In genomic region chr17:47253541-47254402, GRCh38 we compare ENCODE assay signal across 8 cellular contexts. TPM values are rescaled to one million over a fixed set of nuclear protein-coding genes. Genes with fewer than 3 reads are reported as not detected.
A peak's percentile ranks its signal among the peaks of the same experiment; 100 is the strongest.
DNase-seq lines count a peak whose midpoint lies in the region; ATAC-seq, FAIRE-seq and TF ChIP-seq lines count a peak whose summit lies in the region.

ITGB3 (plus strand) TSS chr17:47253827; CDS start chr17:47253862, 35 bp downstream.

- no peak within 1 kb of the TSS; the same call in none of the 2 replicates for H3K18ac ChIP-seq in H1 (ENCODE audit: extremely low read depth, low read length)

- CTCF ChIA-PET in H1 (lab: Charles Lee; ENCODE audit: partially characterized antibody), result interaction anchor here (0.6 to 1.7 kb wide), 6 partner anchors 10 to 132 kb away, joined by 3 read pairs; no protein-coding TSS in a partner anchor

- no peaks in the 10 kb centered on the region for H3K79me1 ChIP-seq in H1 (ENCODE audit: low read depth, low read length)

- no peak within 1 kb of the TSS for H4K91ac ChIP-seq in H1 (replicated peaks; ENCODE audit: insufficient read length, low read length)

- H3K4me3 Mint-ChIP-seq in mesothelial cell of epicardium, result peak within 1 kb of the TSS; percentile 78

- H2AK5ac ChIP-seq in H1 (ENCODE audit: low read depth, low read length), result no peak within 1 kb of the TSS

- peak within 1 kb of the TSS in 1 of 4 experiments; percentile 52; a peak in 1 of 7 replicates for H3K9ac ChIP-seq in H1 (replicated peaks in 1 of 4; ENCODE audit: extremely low read depth in 1 of 4, low read depth in 3 of 4, low read length in 3 of 4)

- H3K4me3 ChIP-seq in H1 (ENCODE audit: extremely low read depth in 1 of 4, insufficient read depth in 2 of 4, low read depth in 3 of 4, low read length in 4 of 4), result peak within 1 kb of the TSS; percentile 60 to 76 (median 67)

- H3K4me1 Mint-ChIP-seq in mesothelial cell of epicardium, result peaks cover 8% of the 10 kb centered on the region

- peak within 1 kb of the TSS; percentile 82 to 90 for H3K4me2 ChIP-seq in H1 (ENCODE audit: insufficient read depth in 1 of 2, low read depth in 2 of 2, low read length in 2 of 2)

- POLR2A ChIA-PET in H1 (lab: Charles Lee; ENCODE audit: partially characterized antibody), result interaction anchor here (0.9 kb wide), 1 partner anchor 59 kb away, joined by 3 read pairs; no protein-coding TSS in a partner anchor

- no peak within 1 kb of the TSS for H2BK5ac ChIP-seq in H1 (ENCODE audit: low read depth, low read length)

- no peak for TF ChIP-seq EP300 in H1 (IDR thresholded peaks at IDR 0.05; ENCODE audit: borderline replicate concordance in 1 of 2, low read depth in 2 of 2, low read length in 2 of 2)

- H3K4me1 ChIP-seq in H1 (replicated peaks in 1 of 4; ENCODE audit: control insufficient read depth in 3 of 4, insufficient read depth in 4 of 4, low read length in 3 of 4), result peaks cover 0 to 11% (median 7%) of the 10 kb centered on the region in 4 experiments; a peak in 6 of 7 replicates

- no peaks in the 10 kb centered on the region for H3K79me2 ChIP-seq in H1 (ENCODE audit: control insufficient read depth in 1 of 2, insufficient read depth in 2 of 2, low read length in 2 of 2)

- peaks cover 72% of the 10 kb centered on the region for H3K27me3 Mint-ChIP-seq in mesothelial cell of epicardium (ENCODE audit: low read depth)

- peaks cover 0 to 2% of the 10 kb centered on the region in 2 experiments for H4K20me1 ChIP-seq in H1 (replicated peaks in 1 of 2; ENCODE audit: control insufficient read depth in 1 of 2, insufficient read depth in 2 of 2, low read length in 2 of 2)

- H4K5ac ChIP-seq in H1 (ENCODE audit: insufficient read length, low read depth, low read length), result no peak within 1 kb of the TSS

- H3K23me2 ChIP-seq in H1 (ENCODE audit: low read depth, low read length), result peaks cover 11% of the 10 kb centered on the region; the same call in 1 of the 2 replicates

- H3K27ac ChIP-seq in 22Rv1, result no peak within 1 kb of the TSS
- no peak within 1 kb of the TSS for H3K27ac ChIP-seq in H1 (ENCODE audit: low read depth, low read length)

- 0 out of 2 replicates have a peak within 1 kb of the TSS, but pooled peaks have one; percentile 36 for H2AFZ ChIP-seq in H1 (ENCODE audit: low read length)

- H3K9me3 Mint-ChIP-seq in mesothelial cell of epicardium, result peaks cover 3% of the 10 kb centered on the region

- no peak within 1 kb of the TSS for H3K56ac ChIP-seq in H1 (replicated peaks; ENCODE audit: insufficient read length, low read depth, low read length)

- H3K27ac Mint-ChIP-seq in mesothelial cell of epicardium, result no peak within 1 kb of the TSS

- H3K14ac ChIP-seq in H1 (ENCODE audit: insufficient read length), result no peak within 1 kb of the TSS

- no peak within 1 kb of the TSS for H2BK20ac ChIP-seq in H1 (ENCODE audit: low read length)

- H3K27me3 ChIP-seq in H1 (replicated peaks in 1 of 4; ENCODE audit: control insufficient read depth in 3 of 4, extremely low read depth in 1 of 4, insufficient read depth in 3 of 4, low read length in 3 of 4), result peaks cover 9 to 32% (median 28%) of the 10 kb centered on the region in 4 experiments

- H3K36me3 ChIP-seq in H1 (ENCODE audit: control insufficient read depth in 2 of 4, insufficient read depth in 4 of 4, low read length in 3 of 4), result no peaks in the 10 kb centered on the region

- H2BK15ac ChIP-seq in H1 (ENCODE audit: low read length), result no peak within 1 kb of the TSS

- no peak within 1 kb of the TSS for H2BK12ac ChIP-seq in H1 (ENCODE audit: low read depth, low read length)

- DNase-seq in NCI-H510A treated with DMSO at 0.1 percent for 48 hours (lab: John Stamatoyannopoulos, UW), result peak; percentile 60
- DNase-seq in activated CD8-positive, alpha-beta memory T cell treated with anti-CD3 and anti-CD28 coated beads for 1 hour (ENCODE audit: extremely low read depth in 1 of 2, low read depth in 1 of 2), result peak; percentile 19 to 49
- peak in 1 of 2 experiments; percentile 84 for DNase-seq in H1 (ENCODE audit: low read depth in 1 of 2, low spot score in 2 of 2)
- DNase-seq in mesothelial cell of epicardium (ENCODE audit: low spot score in 2 of 2, unreplicated experiment in 2 of 2), result peak; percentile 51 to 77
- peak; percentile 46 to 49 for DNase-seq in stimulated activated CD8-positive, alpha-beta memory T cell treated with anti-CD3 and anti-CD28 coated beads, Interleukin-15, amount 100 ng/mL, for 48 hours (ENCODE audit: low read depth in 2 of 2)

- peak; percentile 14 to 52; a peak in 3 of 4 replicates for TF ChIP-seq RAD21 in H1 (IDR thresholded peaks at IDR 0.05 in 1 of 2, conservative IDR thresholded peaks at IDR 0.05 in 1 of 2; ENCODE audit: low read depth in 2 of 2, low read length in 2 of 2)

- peak; percentile 72 for TF ChIP-seq CTCF in 22Rv1 (IDR thresholded peaks at IDR 0.05)
- TF ChIP-seq CTCF in H1 (IDR thresholded peaks at IDR 0.05; ENCODE audit: control extremely low read depth in 1 of 3, insufficient read depth in 1 of 3, low read depth in 1 of 3, low read length in 3 of 3), result peak; percentile 51 to 62 (median 52)
- no peak for TF ChIP-seq CTCF in mesothelial cell of epicardium (IDR thresholded peaks at IDR 0.05; ENCODE audit: unreplicated experiment)

- no peaks in the 10 kb centered on the region for H3K36me3 Mint-ChIP-seq in mesothelial cell of epicardium

- H3K23ac ChIP-seq in H1 (ENCODE audit: insufficient read length), result no peak within 1 kb of the TSS

- H4K8ac ChIP-seq in H1 (ENCODE audit: extremely low read depth, insufficient read depth, low read length), result peak within 1 kb of the TSS; percentile 60

- no peak within 1 kb of the TSS for H2BK120ac ChIP-seq in H1 (replicated peaks; ENCODE audit: low read depth, low read length)

- FAIRE-seq in H1 (lab: Jason Lieb, UNC), result no peak

- H3K4ac ChIP-seq in H1 (replicated peaks; ENCODE audit: insufficient read length, low read depth, low read length), result no peak within 1 kb of the TSS

- 1% methylated on average over 56 of the region's 112 CpGs; no CpG with 5 or more reads in 1 of the 2 experiments for WGBS in H1 (ENCODE audit: extremely low coverage in 1 of 2, insufficient coverage in 1 of 2, insufficient read length in 1 of 2, insufficient replicate concordance in 2 of 2, low coverage in 1 of 2, low lambda C conversion rate in 2 of 2, missing lambda C conversion rate in 1 of 2), 2 experiments

- no peaks in the 10 kb centered on the region for H3K9me3 ChIP-seq in H1 (ENCODE audit: insufficient read depth in 2 of 2, low read depth in 1 of 2, low read length in 1 of 2)

- no peak for TF ChIP-seq POLR2A in H1 (IDR thresholded peaks at IDR 0.05; ENCODE audit: control extremely low read depth in 1 of 2, low read depth in 2 of 2, low read length in 2 of 2)

- ATAC-seq in GM18502 (IDR thresholded peaks at IDR 0.05; ENCODE audit: poor library complexity, unreplicated experiment) (peak; percentile 80), HG03095 (IDR thresholded peaks at IDR 0.05; ENCODE audit: unreplicated experiment) (peak; percentile 84)

TF ChIP-seq in H1, 55 proteins besides CTCF, POLR2A, EP300 and RAD21 (continues in another document):
- TF ChIP-seq RBBP5 (IDR thresholded peaks at IDR 0.05; ENCODE audit: borderline replicate concordance, low read depth, low read length) (peak; percentile 70; the same call in 1 of the 2 replicates), MAX (IDR thresholded peaks at IDR 0.05) (peak; percentile 75), TCF12 (IDR thresholded peaks at IDR 0.05; ENCODE audit: low read depth, low read length) (no peak), SIRT6 (IDR thresholded peaks at IDR 0.05; ENCODE audit: low read length) (no peak), SAP30 (IDR thresholded peaks at IDR 0.05; ENCODE audit: insufficient read depth, insufficient replicate concordance, low read length) (no peak), JUN (IDR thresholded peaks at IDR 0.05; ENCODE audit: low read depth, low read length) (no peak), BRCA1 (IDR thresholded peaks at IDR 0.05; ENCODE audit: low read depth, low read length) (no peak), TAF1 (IDR thresholded peaks at IDR 0.05; ENCODE audit: low read depth, low read length) (no peak), SRF (IDR thresholded peaks at IDR 0.05; ENCODE audit: low read depth, low read length) (no peak), SIN3A (conservative IDR thresholded peaks at IDR 0.05 in 1 of 2, IDR thresholded peaks at IDR 0.05 in 1 of 2; ENCODE audit: low read depth in 1 of 2, low read length in 2 of 2) (no peak), BACH1 (IDR thresholded peaks at IDR 0.05; ENCODE audit: low read length) (no peak; the same call in 1 of the 2 replicates), CTBP2 (IDR thresholded peaks at IDR 0.05; ENCODE audit: borderline replicate concordance, insufficient read depth, insufficient read length, low read length) (no peak), GABPA (IDR thresholded peaks at IDR 0.05; ENCODE audit: borderline replicate concordance, insufficient read depth, low read length) (peak; percentile 77; the same call in 1 of the 2 replicates), USF2 (IDR thresholded peaks at IDR 0.05; ENCODE audit: low read length) (no peak)
- TF ChIP-seq, protein P1, sequence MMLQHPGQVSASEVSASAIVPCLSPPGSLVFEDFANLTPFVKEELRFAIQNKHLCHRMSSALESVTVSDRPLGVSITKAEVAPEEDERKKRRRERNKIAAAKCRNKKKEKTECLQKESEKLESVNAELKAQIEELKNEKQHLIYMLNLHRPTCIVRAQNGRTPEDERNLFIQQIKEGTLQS (IDR thresholded peaks at IDR 0.05; ENCODE audit: insufficient read depth, low read depth, low read length), result no peak

RNA-seq across cellular contexts. Expression of gene ITGB3, which starts in this region (rescaled TPM):
- total RNA-seq in H1 (2021; fragmentation: NEBNext Ultra II Directional; extraction: Animal tissue kit (Norgen Biotek cat#: 25700)), result 0.09 TPM in 1 of 2 replicates, not detected in the other
- polyA plus RNA-seq in H1 (2011; rRNA removed), result 0.08 and 0.09 TPM in 2 replicates
- polyA plus RNA-seq in H1 (2011; cell fraction: cytosol; rRNA removed), result 0.10 TPM
- polyA plus RNA-seq in H1 (2011; cell fraction: nucleus; rRNA removed), result 0.14 TPM
- 0.07 to 0.31 TPM (median 0.17 TPM) in 4 replicates for polyA plus RNA-seq in H1 (2012, experiment 1 of 2)
- 0.04 TPM for polyA plus RNA-seq in H1 (2012, experiment 2 of 2)
- 0.02 TPM for polyA plus RNA-seq in H1 (2013, experiment 1 of 2)
- 0.09 TPM for polyA plus RNA-seq in H1 (2013, experiment 2 of 2)
- polyA minus RNA-seq in H1 (2011; rRNA and poly(A)+ RNA removed), result 0.16 and 0.46 TPM in 2 replicates
- polyA minus RNA-seq in H1 (2011; cell fraction: cytosol; rRNA and poly(A)+ RNA removed), result not detected
- 0.30 TPM for polyA minus RNA-seq in H1 (2011; cell fraction: nucleus; rRNA and poly(A)+ RNA removed)
- 1.0 to 1.5 TPM (median 1.1 TPM) in 3 replicates for total RNA-seq in mesothelial cell of epicardium
